Comparison of ENCODE assay signal across 8 cellular contexts in the genomic region with DNA sequence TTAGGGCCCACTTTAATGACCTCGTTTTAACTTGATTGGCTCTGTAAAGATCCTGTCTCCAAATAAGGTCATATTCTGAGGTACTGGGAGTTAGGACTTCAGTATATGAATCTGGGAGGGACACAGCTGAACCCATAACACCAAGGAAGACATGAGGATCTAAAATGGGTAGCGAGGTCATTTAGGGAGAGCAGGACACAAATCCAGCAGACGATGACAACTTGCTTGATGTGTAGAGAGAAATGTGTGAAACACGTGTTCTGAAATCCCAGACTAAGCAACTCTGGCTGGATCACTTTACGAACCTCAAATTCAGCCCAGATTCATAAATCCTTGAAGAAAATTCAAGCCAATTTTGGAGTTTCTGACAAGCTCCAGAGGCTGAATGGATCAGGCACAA.
"Had no signal": no experiment of that assay in that cellular context is flagged by ENCODE, and none has a peak within 500 bp of the region (broad histone marks: within the 10 kb centered on the region; RNA-seq: fewer than 3 reads in every experiment).

No MANE protein-coding gene starts in this region.

- H3K4me1 Mint-ChIP-seq: IgD-negative memory B cell had no signal

- H3K9me3 Mint-ChIP-seq: HFFc6, IgD-negative memory B cell had no signal

- ATAC-seq: HepG2 had no signal

- FAIRE-seq: HepG2 had no signal

- H3K27ac Mint-ChIP-seq: HFFc6, IgD-negative memory B cell had no signal

- H3K4me3 Mint-ChIP-seq: HFFc6, IgD-negative memory B cell had no signal

- H3K36me3 Mint-ChIP-seq: IgD-negative memory B cell had no signal

- H3K27ac ChIP-seq: HL-60 had no signal

- DNase-seq: GOT3, H7, HCEC 1CT, HFFc6, KG1 had no signal
